8 cellular contexts compared by ENCODE assay signal in the genomic region with DNA sequence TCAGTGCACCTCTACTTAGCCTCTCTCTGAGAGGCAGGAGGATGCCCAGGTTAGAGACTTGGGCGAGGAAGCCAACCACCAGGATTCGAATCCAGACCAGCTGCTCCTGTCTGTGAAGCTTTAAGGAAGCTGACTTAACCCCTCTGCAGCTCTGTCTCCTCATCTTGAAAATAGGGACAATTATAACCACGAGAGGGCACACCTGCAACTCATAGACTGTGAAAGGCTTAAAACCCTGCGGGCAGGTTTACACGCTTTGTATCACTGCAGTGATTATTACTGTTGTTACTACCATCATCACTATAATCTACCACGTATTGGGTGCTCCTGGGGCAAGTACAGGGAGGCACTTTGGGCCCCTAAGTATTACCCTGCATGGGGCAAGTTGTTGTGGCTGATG.
DNase-seq lines count a peak whose midpoint lies in the region; ATAC-seq and TF ChIP-seq lines count a peak whose summit lies in the region.

No MANE protein-coding gene starts in this region.

- H3K9me3 Mint-ChIP-seq in endothelial cell (ENCODE audit: unreplicated experiment): no peaks in the 10 kb centered on the region

- no peaks in the 10 kb centered on the region for H3K9me2 ChIP-seq in PC-3 (replicated peaks; ENCODE audit: low read length)

- WGBS in sigmoid colon, 2 donors: 27 to 59% methylated on average over 6 of the region's 6 CpGs

- TF ChIP-seq CTCF in PC-3 (conservative IDR thresholded peaks at IDR 0.05; ENCODE audit: low read depth, low read length) (peak; percentile 68), endothelial cell (IDR thresholded peaks at IDR 0.05; ENCODE audit: unreplicated experiment) (no peak), sigmoid colon (IDR thresholded peaks at IDR 0.05) (no peak)

- 0 out of 2 replicates have a peak overlapping the region, but pooled peaks have one; percentile 77 for H3K27ac ChIP-seq in PC-3 (ENCODE audit: low read length)
- no peak overlapping the region for H3K27ac ChIP-seq in sigmoid colon

- H3K36me3 Mint-ChIP-seq in endothelial cell (ENCODE audit: low read depth, unreplicated experiment): peaks cover 3% of the 10 kb centered on the region

- in situ Hi-C loops in HAP-1 (cut with MboI; ENCODE audit: low sequenced_read_pairs): no loop called here

- H3K4me1 ChIP-seq in HAP-1 (no peaks in the 10 kb centered on the region), PC-3 (ENCODE audit: insufficient read depth, low read length) (peaks cover 40% of the 10 kb centered on the region), sigmoid colon (no peaks in the 10 kb centered on the region)

- peaks cover 4% of the 10 kb centered on the region for H3K27me3 Mint-ChIP-seq in endothelial cell (ENCODE audit: unreplicated experiment)

- H2AFZ ChIP-seq in PC-3 (ENCODE audit: low read length): peak overlapping the region; percentile 56; the same call in 1 of the 2 replicates

- peak overlapping the region; percentile 74 for H3K27ac Mint-ChIP-seq in endothelial cell (ENCODE audit: unreplicated experiment)

- H3K27me3 ChIP-seq in HAP-1 (ENCODE audit: low read depth) (no peaks in the 10 kb centered on the region), PC-3 (ENCODE audit: low read length) (no peaks in the 10 kb centered on the region), sigmoid colon (peaks cover 0 to 3% (median 0%) of the 10 kb centered on the region in 3 donors)

- H3K4me3 Mint-ChIP-seq in endothelial cell (ENCODE audit: unreplicated experiment): no peak overlapping the region

- H4K20me1 ChIP-seq in PC-3 (ENCODE audit: low read length): no peaks in the 10 kb centered on the region

- CTCF ChIA-PET in PC-3 (lab: Charles Lee): interaction anchor here (0.6 to 0.7 kb wide), 3 partner anchors 112 to 763 kb away, joined by 3 to 13 read pairs (median 4); no protein-coding TSS in a partner anchor

- H3K36me3 ChIP-seq in HAP-1 (replicated peaks): no peaks in the 10 kb centered on the region
- H3K36me3 ChIP-seq in PC-3 (ENCODE audit: low read depth, low read length): no peaks in the 10 kb centered on the region
- no peaks in the 10 kb centered on the region for H3K36me3 ChIP-seq in sigmoid colon

- H3F3A ChIP-seq in PC-3 (ENCODE audit: low read length, unreplicated experiment): no peaks in the 10 kb centered on the region

- POLR2A ChIA-PET in PC-3 (lab: Charles Lee; ENCODE audit: unreplicated experiment): no interaction called here

- H3K4me3 ChIP-seq in HAP-1 (no peak overlapping the region), PC-3 (ENCODE audit: low read length) (no peak overlapping the region), sigmoid colon (no peak overlapping the region)

- intact Hi-C loops in PC-3 (cut with micrococcal nuclease): loop anchor here (2.0 kb wide), 1 partner anchor 70 kb away; no protein-coding TSS in a partner anchor
- intact Hi-C loops in sigmoid colon (cut with DNase I): no loop called here

- H3K9me3 ChIP-seq in HAP-1 (no peaks in the 10 kb centered on the region), PC-3 (ENCODE audit: low read length) (no peaks in the 10 kb centered on the region), sigmoid colon (peaks cover 0 to 2% (median under 1%) of the 10 kb centered on the region in 4 donors)

- ATAC-seq in PC-3 (peak; percentile 49), HG02610 (IDR thresholded peaks at IDR 0.05; ENCODE audit: unreplicated experiment) (no peak), GM19452 (IDR thresholded peaks at IDR 0.05; ENCODE audit: unreplicated experiment) (no peak), GM21717 (IDR thresholded peaks at IDR 0.05; ENCODE audit: unreplicated experiment) (no peak)

- DNase-seq in COR-L47 (lab: John Stamatoyannopoulos, UW): peak; percentile 40
- peak; percentile 11 to 43 for DNase-seq in HAP-1 (ENCODE audit: low spot score in 2 of 2)
- peak; percentile 81 for DNase-seq in PC-3
- DNase-seq in endothelial cell (ENCODE audit: low spot score): peak; percentile 15
- DNase-seq in sigmoid colon: no peak

- TF ChIP-seq POLR2A in sigmoid colon (IDR thresholded peaks at IDR 0.05): no peak

- no peaks in the 10 kb centered on the region for H3K79me2 ChIP-seq in PC-3 (ENCODE audit: low read length)

- H3K4me2 ChIP-seq in PC-3 (ENCODE audit: low read length): no peak overlapping the region

- H3K4me1 Mint-ChIP-seq in endothelial cell (ENCODE audit: unreplicated experiment): peaks cover 26% of the 10 kb centered on the region

- no peak for TF ChIP-seq EP300 in sigmoid colon (IDR thresholded peaks at IDR 0.05)

- peak overlapping the region; percentile 14; the same call in 1 of the 2 replicates for H3K9ac ChIP-seq in PC-3 (ENCODE audit: low read length)

- BruUV-seq in PC-3 (replicated peaks; lab: Mats Ljungman, UMichigan): no TSS peak
